ENCODE assay signal across 1 cellular context in the genomic region with DNA sequence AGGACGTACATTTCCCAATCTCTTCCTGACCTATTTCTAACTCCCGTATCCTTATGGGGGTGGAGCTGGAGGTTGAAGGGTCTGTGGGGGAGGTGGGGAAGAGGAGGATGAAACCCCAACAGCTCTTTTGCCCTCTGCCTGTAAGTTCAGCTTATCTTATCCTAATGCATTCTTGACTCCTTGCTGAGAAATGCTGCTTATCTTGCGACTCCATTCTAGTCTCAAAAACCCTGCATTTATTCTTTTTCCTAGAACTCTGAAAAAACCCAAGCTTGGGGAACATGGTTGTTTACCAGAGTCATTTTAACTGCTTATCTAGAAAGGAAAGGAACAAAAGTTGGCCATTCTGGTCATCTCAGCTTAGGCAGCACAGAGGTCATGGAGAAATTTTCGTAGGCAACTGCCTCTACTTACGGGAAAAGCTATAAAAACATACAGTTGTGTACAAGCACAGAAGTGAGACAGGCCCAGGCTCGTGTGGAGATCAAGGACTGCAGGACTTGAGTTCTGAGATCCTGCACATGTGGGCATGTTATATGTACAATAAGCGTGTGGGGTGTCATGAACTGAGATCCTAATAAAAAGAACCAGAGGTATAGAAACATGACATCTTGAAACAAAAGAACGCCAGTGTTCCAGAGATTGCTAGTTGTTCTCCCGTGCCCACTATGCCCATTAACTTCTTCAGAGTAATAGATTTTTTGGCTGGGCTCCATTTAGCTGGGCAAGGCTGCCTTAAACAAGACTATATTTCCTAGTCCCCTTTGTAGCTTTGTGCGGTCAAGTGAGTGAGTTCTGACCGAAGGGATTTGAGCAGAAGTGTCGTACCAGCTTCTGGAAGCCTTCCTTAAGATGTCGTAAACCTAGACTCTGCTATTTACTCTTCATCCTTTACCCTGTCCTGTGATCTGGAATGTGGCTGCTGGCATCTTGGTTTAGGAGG.
TF ChIP-seq lines count a peak whose summit lies in the region.

No MANE protein-coding gene starts in this region.

TF ChIP-seq in WTC11, 78 proteins besides CTCF, POLR2A, EP300 and RAD21:
- no peak for TF ChIP-seq ZNF121 (CRISPR knock-in tag; IDR thresholded peaks at IDR 0.05)
